23 cellular contexts compared by ENCODE assay signal in genomic region chr4:41189669-41190068, GRCh38. TPM values are rescaled to one million over a fixed set of nuclear protein-coding genes. Genes with fewer than 3 reads are reported as not detected.
A peak's percentile ranks its signal among the peaks of the same experiment; 100 is the strongest.
DNase-seq lines count a peak whose midpoint lies in the region; ATAC-seq and TF ChIP-seq lines count a peak whose summit lies in the region.
"Had no signal": no experiment of that assay in that cellular context is flagged by ENCODE, and none has a peak within 500 bp of the region (broad histone marks: within the 10 kb centered on the region; RNA-seq: fewer than 3 reads in every experiment).

No MANE protein-coding gene starts in this region.

- no peaks in the 10 kb centered on the region for H3K9me3 ChIP-seq in RWPE2 (ENCODE audit: severe bottlenecking)
- H3K9me3 ChIP-seq: prostate gland had no signal

- peaks cover 4% of the 10 kb centered on the region for H3K36me3 Mint-ChIP-seq in nephron (ENCODE audit: low read depth)
- H3K36me3 Mint-ChIP-seq: activated naive CD8-positive, alpha-beta T cell treated with anti-CD3 and anti-CD28 coated beads for 36 hours; stimulated activated naive B cell treated with anti-CD40 and anti-IgM and Interleukin-4, amounts not matched to agents 10 μg/mL and 1 μg/mL and 100 μg/mL, for 72 hours; T-cell had no signal

- no peak overlapping the region for H3K4me3 ChIP-seq in RWPE2 (ENCODE audit: severe bottlenecking)
- no peak overlapping the region for H3K4me3 ChIP-seq in dorsolateral prefrontal cortex
- H3K4me3 ChIP-seq: prostate gland had no signal

- TF ChIP-seq CTCF in RWPE2 (IDR thresholded peaks at IDR 0.05; ENCODE audit: poor library complexity, severe bottlenecking) (no peak), nephron (IDR thresholded peaks at IDR 0.05; ENCODE audit: unreplicated experiment in 3 of 3) (no peak), dorsolateral prefrontal cortex (IDR thresholded peaks at IDR 0.05 in 54 of 56, conservative IDR thresholded peaks at IDR 0.05 in 2 of 56; ENCODE audit: low read depth in 1 of 56, partially characterized antibody in 56 of 56) (no peak)

- H3K4me3 Mint-ChIP-seq in nephron: no peak overlapping the region
- H3K4me3 Mint-ChIP-seq: activated naive CD8-positive, alpha-beta T cell treated with anti-CD3 and anti-CD28 coated beads for 36 hours; CD4-positive, alpha-beta T cell; endodermal cell; stimulated activated naive B cell treated with anti-CD40 and anti-IgM and Interleukin-4, amounts not matched to agents 10 μg/mL and 1 μg/mL and 100 μg/mL, for 72 hours; T-cell had no signal

- peak overlapping the region; percentile 8 to 42 (median 20) for H3K27ac Mint-ChIP-seq in nephron
- H3K27ac Mint-ChIP-seq: activated naive CD8-positive, alpha-beta T cell treated with anti-CD3 and anti-CD28 coated beads for 36 hours; activated T-helper 2 cell treated with anti-CD3 and anti-CD28 coated beads, Interferon-gamma antibody, Interleukin-2, Interleukin-4, amounts not matched to agents 10 μg/mL and 5 μg/mL and 100 μg/mL, durations not matched to agents 14 hours and 24 hours and 36 hours; CD4-positive, alpha-beta T cell; endodermal cell; stimulated activated naive B cell treated with anti-CD40 and anti-IgM and Interleukin-4, amounts not matched to agents 10 μg/mL and 1 μg/mL and 100 μg/mL, for 72 hours; T-cell had no signal

- H3K27ac ChIP-seq in RWPE2 (ENCODE audit: poor library complexity, severe bottlenecking) (peak overlapping the region; percentile 29), dorsolateral prefrontal cortex (peak overlapping the region in 24 of 59 donors; percentile 7 to 66 (median 42))
- H3K27ac ChIP-seq: KMS-11, prostate gland had no signal

- H3K27me3 ChIP-seq in RWPE2 (ENCODE audit: insufficient read depth, poor library complexity, severe bottlenecking) (no peaks in the 10 kb centered on the region), dorsolateral prefrontal cortex (no peaks in the 10 kb centered on the region)

- H3K36me3 ChIP-seq in RWPE2 (ENCODE audit: low read depth): peaks cover 19% of the 10 kb centered on the region
- H3K36me3 ChIP-seq: prostate gland had no signal

- no peaks in the 10 kb centered on the region for H3K9me3 Mint-ChIP-seq in nephron
- H3K9me3 Mint-ChIP-seq: activated naive CD8-positive, alpha-beta T cell treated with anti-CD3 and anti-CD28 coated beads for 36 hours; activated T-helper 2 cell treated with anti-CD3 and anti-CD28 coated beads, Interferon-gamma antibody, Interleukin-2, Interleukin-4, amounts not matched to agents 10 μg/mL and 5 μg/mL and 100 μg/mL, durations not matched to agents 14 hours and 24 hours and 36 hours; CD4-positive, alpha-beta T cell; endodermal cell had no signal

- peaks cover 34% of the 10 kb centered on the region for H3K4me1 ChIP-seq in RWPE2 (ENCODE audit: insufficient read depth, poor library complexity, severe bottlenecking)
- H3K4me1 ChIP-seq: prostate gland had no signal

- ATAC-seq in GM18868 (IDR thresholded peaks at IDR 0.05; ENCODE audit: unreplicated experiment): peak; percentile 16
- ATAC-seq in HG03342 (IDR thresholded peaks at IDR 0.05; ENCODE audit: unreplicated experiment): peak; percentile 9
- ATAC-seq in RWPE2 (ENCODE audit: low read depth): no peak
- ATAC-seq in HG02973 (IDR thresholded peaks at IDR 0.05; ENCODE audit: unreplicated experiment): no peak
- ATAC-seq: left ventricle myocardium superior, Right ventricle myocardium inferior, T-cell had no signal

- peaks cover 37% of the 10 kb centered on the region for H3K4me1 Mint-ChIP-seq in nephron
- H3K4me1 Mint-ChIP-seq: activated naive CD8-positive, alpha-beta T cell treated with anti-CD3 and anti-CD28 coated beads for 36 hours; stimulated activated naive B cell treated with anti-CD40 and anti-IgM and Interleukin-4, amounts not matched to agents 10 μg/mL and 1 μg/mL and 100 μg/mL, for 72 hours; T-cell had no signal

- DNase-seq in RWPE2 (ENCODE audit: low spot score): no peak
- DNase-seq in hippocampal formation (lab: John Stamatoyannopoulos, UW): no peak
- DNase-seq in dorsolateral prefrontal cortex: no peak
- DNase-seq: activated CD4-positive, alpha-beta T cell treated with anti-CD3 and anti-CD28 coated beads for 48 hours; activated naive CD8-positive, alpha-beta T cell treated with anti-CD3 and anti-CD28 coated beads for 36 hours; CD4-positive, alpha-beta T cell; DMS53; endodermal cell; left ventricle myocardium superior; NCI-H1048; NCI-H2081 treated with DMSO at 0.1 percent for 48 hours; NCI-H526; stimulated activated CD4-positive, alpha-beta T cell treated with anti-CD3 and anti-CD28 coated beads, Interleukin-1b, Interleukin-23, amount 100 ng/mL, for 48 hours; stimulated activated naive B cell treated with anti-CD40 and anti-IgM and Interleukin-4, amounts not matched to agents 10 μg/mL and 1 μg/mL and 100 μg/mL, for 72 hours; T-cell had no signal

- intact Hi-C loops in dorsolateral prefrontal cortex (cut with DNase I): no loop called here

- no peaks in the 10 kb centered on the region for H3K27me3 Mint-ChIP-seq in nephron (ENCODE audit: low read depth)
- H3K27me3 Mint-ChIP-seq: CD4-positive, alpha-beta T cell had no signal

RNA-seq across cellular contexts. Expression of gene APBB2, which starts 24.7 kb away (rescaled TPM):
- 100 to 1,000 TPM in 78 of 120 experiments, 10 to 100 TPM in 42; 71.7 to 260 (median 112) TPM for total RNA-seq in dorsolateral prefrontal cortex

Comparison
In these comparisons a context has a peak if more than half of its experiments do, and no peak if none do; other contexts are left out.
1. ATAC-seq: peak in GM18868 (single experiment) and HG03342 (single experiment); none in RWPE2 (single experiment) and HG02973 (single experiment).